Comparison of ENCODE assay signal across 19 cellular contexts in genomic region chr10:97298223-97298571, GRCh38. TPM values are rescaled to one million over a fixed set of nuclear protein-coding genes. Genes with fewer than 3 reads are reported as not detected.
DNase-seq lines count a peak whose midpoint lies in the region; ATAC-seq and TF ChIP-seq lines count a peak whose summit lies in the region.
"Had no signal": no experiment of that assay in that cellular context is flagged by ENCODE, and none has a peak within 500 bp of the region (broad histone marks: within the 10 kb centered on the region; RNA-seq: fewer than 3 reads in every experiment).

No MANE protein-coding gene starts in this region.

- CTCF ChIA-PET in AG04450 (lab: Charles Lee): interaction anchor here (1.3 kb wide), 1 partner anchor 35 kb away, joined by 3 read pairs; no protein-coding TSS in a partner anchor
- CTCF ChIA-PET in Panc1 (lab: Charles Lee): interaction anchor here (0.9 kb wide), 1 partner anchor 10 kb away, joined by 3 read pairs; no protein-coding TSS in a partner anchor
- CTCF ChIA-PET in activated naive CD4-positive, alpha-beta T cell treated with anti-CD3 and anti-CD28 coated beads, Interleukin-2, amount 10 ng/mL, durations not matched to agents 7 days and 5 days (lab: Charles Lee): interaction anchor here (1.3 kb wide), 1 partner anchor 22 kb away, joined by 3 read pairs; no protein-coding TSS in a partner anchor

- DNase-seq in AG04450 (ENCODE audit: low read depth, low spot score) (no peak), Panc1 (ENCODE audit: low read depth, low spot score) (no peak), right lobe of liver (no peak), NOMO-1 treated with dmso at 0.1 percent for 144 hours (lab: John Stamatoyannopoulos, UW; ENCODE audit: unreplicated experiment) (no peak)
- DNase-seq in activated naive CD4-positive, alpha-beta T cell treated with anti-CD3 and anti-CD28 coated beads, Interleukin-2, amount 10 ng/mL, durations not matched to agents 7 days and 5 days: no peak
- no peak for DNase-seq in activated CD4-positive, alpha-beta T cell treated with anti-CD3 and anti-CD28 coated beads, Interleukin-2, amount 50 U/mL, for 48 hours
- DNase-seq: AML-193, H9, MG63, NCI-H1092, NCI-H2081 treated with DMSO at 0.1 percent for 48 hours, NCI-H510A treated with DMSO at 0.1 percent for 48 hours, NCI-H82, SHP77, SK-N-SH had no signal

- no peaks in the 10 kb centered on the region for H3K36me3 ChIP-seq in Panc1 (ENCODE audit: control insufficient read depth, insufficient read depth, low read length)
- no peaks in the 10 kb centered on the region for H3K36me3 ChIP-seq in right lobe of liver
- H3K36me3 ChIP-seq in neutrophil: no peaks in the 10 kb centered on the region
- H3K36me3 ChIP-seq: MG63 had no signal

- no peak for TF ChIP-seq POLR2A in right lobe of liver (IDR thresholded peaks at IDR 0.05)

- no peak overlapping the region for H3K4me3 Mint-ChIP-seq in activated naive CD4-positive, alpha-beta T cell treated with anti-CD3 and anti-CD28 coated beads, Interleukin-2, amount 10 ng/mL, durations not matched to agents 7 days and 5 days
- H3K4me3 Mint-ChIP-seq: CD14-positive monocyte, H9 had no signal

- no peaks in the 10 kb centered on the region for H3K9me3 ChIP-seq in AG04450 (ENCODE audit: control insufficient read depth, insufficient read depth, low read length)
- H3K9me3 ChIP-seq in Panc1 (ENCODE audit: control insufficient read depth, insufficient read depth, low read depth, low read length): no peaks in the 10 kb centered on the region
- no peaks in the 10 kb centered on the region for H3K9me3 ChIP-seq in right lobe of liver
- H3K9me3 ChIP-seq in neutrophil: no peaks in the 10 kb centered on the region
- H3K9me3 ChIP-seq: MG63, SK-N-SH had no signal

- in situ Hi-C loops in Panc1 (cut with HindIII; ENCODE audit: low pct_unique_long_range_greater_than_20kb, low sequenced_read_pairs): no loop called here

- H3K27ac ChIP-seq in AG04450 (ENCODE audit: low read depth, low read length): peak overlapping the region; percentile 11
- H3K27ac ChIP-seq in Panc1 (ENCODE audit: low read length): peak overlapping the region; percentile 18; the same call in 1 of the 2 replicates
- peak overlapping the region; percentile 23 to 74 (median 71) for H3K27ac ChIP-seq in right lobe of liver
- H3K27ac ChIP-seq in neutrophil: peak overlapping the region; percentile 3
- H3K27ac ChIP-seq: KMS-11 had no signal

- peaks cover 10% of the 10 kb centered on the region for H3K4me1 Mint-ChIP-seq in activated naive CD4-positive, alpha-beta T cell treated with anti-CD3 and anti-CD28 coated beads, Interleukin-2, amount 10 ng/mL, durations not matched to agents 7 days and 5 days

- 50% methylated on average over 3 of the region's 3 CpGs for WGBS in right lobe of liver (ENCODE audit: insufficient coverage, low coverage, low lambda C conversion rate, missing lambda C conversion rate)

- H3K27me3 ChIP-seq in AG04450 (ENCODE audit: control insufficient read depth, insufficient read depth, low read length): peaks cover 3% of the 10 kb centered on the region
- no peaks in the 10 kb centered on the region for H3K27me3 ChIP-seq in Panc1 (ENCODE audit: control insufficient read depth, insufficient read depth, low read length)
- no peaks in the 10 kb centered on the region for H3K27me3 ChIP-seq in right lobe of liver
- H3K27me3 ChIP-seq in neutrophil: no peaks in the 10 kb centered on the region
- H3K27me3 ChIP-seq: MG63 had no signal

- H3K36me3 Mint-ChIP-seq in activated naive CD4-positive, alpha-beta T cell treated with anti-CD3 and anti-CD28 coated beads, Interleukin-2, amount 10 ng/mL, durations not matched to agents 7 days and 5 days: no peaks in the 10 kb centered on the region

- intact Hi-C loops in Panc1 (cut with micrococcal nuclease; ENCODE audit: unreplicated experiment): no loop called here
- intact Hi-C loops in right lobe of liver (cut with DNase I): no loop called here

- H3K9me3 Mint-ChIP-seq in activated naive CD4-positive, alpha-beta T cell treated with anti-CD3 and anti-CD28 coated beads, Interleukin-2, amount 10 ng/mL, durations not matched to agents 7 days and 5 days: no peaks in the 10 kb centered on the region
- H3K9me3 Mint-ChIP-seq: H9 had no signal

- TF ChIP-seq CTCF in AG04450 (IDR thresholded peaks at IDR 0.05; ENCODE audit: low read depth, low read length) (no peak), Panc1 (IDR thresholded peaks at IDR 0.05) (no peak), right lobe of liver (IDR thresholded peaks at IDR 0.05) (no peak), neutrophil (IDR thresholded peaks at IDR 0.05) (no peak)

- H3K27ac Mint-ChIP-seq in activated naive CD4-positive, alpha-beta T cell treated with anti-CD3 and anti-CD28 coated beads, Interleukin-2, amount 10 ng/mL, durations not matched to agents 7 days and 5 days: no peak overlapping the region
- H3K27ac Mint-ChIP-seq: CD14-positive monocyte, H9 had no signal

- ATAC-seq in Panc1 (no peak), right lobe of liver (no peak), HG02759 (IDR thresholded peaks at IDR 0.05; ENCODE audit: unreplicated experiment) (no peak)

- POLR2A ChIA-PET in AG04450 (lab: Yijun Ruan, JAX): no interaction called here
- POLR2A ChIA-PET in Panc1 (lab: Charles Lee): no interaction called here

- no TSS peak for BruUV-seq in Panc1 (replicated peaks; lab: Mats Ljungman, UMichigan)

- no peak overlapping the region for H3K4me3 ChIP-seq in AG04450 (ENCODE audit: low read depth, low read length)
- H3K4me3 ChIP-seq in Panc1 (ENCODE audit: low read depth in 2 of 2, low read length in 2 of 2): no peak overlapping the region
- H3K4me3 ChIP-seq in right lobe of liver: no peak overlapping the region
- H3K4me3 ChIP-seq in neutrophil (ENCODE audit: low read depth in 1 of 2, low read length in 1 of 2): no peak overlapping the region
- H3K4me3 ChIP-seq: MG63 had no signal

- H3K27me3 Mint-ChIP-seq in activated naive CD4-positive, alpha-beta T cell treated with anti-CD3 and anti-CD28 coated beads, Interleukin-2, amount 10 ng/mL, durations not matched to agents 7 days and 5 days: peaks cover 5% of the 10 kb centered on the region

- H3K4me1 ChIP-seq in Panc1 (ENCODE audit: control insufficient read depth, insufficient read depth, low read length) (peaks cover 8% of the 10 kb centered on the region; the same call in 1 of the 2 replicates), right lobe of liver (peaks cover 0 to 37% (median 13%) of the 10 kb centered on the region in 4 donors), neutrophil (ENCODE audit: control insufficient read depth in 1 of 2, insufficient read depth in 1 of 2, low read depth in 1 of 2, low read length in 1 of 2) (no peaks in the 10 kb centered on the region)

RNA-seq across cellular contexts. Expression of gene ARHGAP19, which starts 5.8 kb away (rescaled TPM):
- 7.8 and 8.6 TPM in 2 replicates for polyA plus RNA-seq in AG04450 (2011; rRNA removed)
- polyA minus RNA-seq in AG04450 (2011; rRNA and poly(A)+ RNA removed): 4.6 and 7.1 TPM in 2 replicates
- total RNA-seq in Panc1 (2021; ENCODE audit: unreplicated experiment) (28.9 TPM), right lobe of liver (1 to 10 TPM; 2.3 to 5.5 (median 3.4) TPM)
- polyA plus RNA-seq in Panc1 (2012; ENCODE audit: insufficient read length): 9.9 TPM

RNA-seq across cellular contexts. Expression of gene FRAT1, which starts 20.9 kb away (rescaled TPM):
- 1.1 and 1.2 TPM in 2 replicates for polyA plus RNA-seq in AG04450 (2011; rRNA removed)
- polyA minus RNA-seq in AG04450 (2011; rRNA and poly(A)+ RNA removed): 1.7 and 2.2 TPM in 2 replicates
- 5.3 TPM for total RNA-seq in Panc1 (2021; ENCODE audit: unreplicated experiment)
- polyA plus RNA-seq in Panc1 (2012; ENCODE audit: insufficient read length): 7.4 TPM
- 1 to 10 TPM; 3.5 to 8.5 (median 7.4) TPM for total RNA-seq in right lobe of liver

RNA-seq across cellular contexts. Expression of gene FRAT2, which starts 36.3 kb away (rescaled TPM):
- polyA plus RNA-seq in AG04450 (2011; rRNA removed): 2.4 and 2.6 TPM in 2 replicates
- polyA minus RNA-seq in AG04450 (2011; rRNA and poly(A)+ RNA removed): 2.8 and 2.9 TPM in 2 replicates
- 16.7 TPM for total RNA-seq in Panc1 (2021; ENCODE audit: unreplicated experiment)
- 16.9 TPM for polyA plus RNA-seq in Panc1 (2012; ENCODE audit: insufficient read length)
- total RNA-seq in right lobe of liver: 10 to 100 TPM in 2 of 6 experiments, 1 to 10 TPM in 4; 8.3 to 11.4 (median 9.7) TPM

Comparison
In these comparisons a context has a peak if more than half of its experiments do, and no peak if none do; other contexts are left out.
1. H3K27ac ChIP-seq: peak in every context shown above with its lines; median percentile 71 in right lobe of liver; 18 in Panc1; 11 in AG04450; 3 in neutrophil.